ENCODE assay signal across 17 cellular contexts in genomic region chr11:508956-509355, GRCh38. TPM values are rescaled to one million over a fixed set of nuclear protein-coding genes. Genes with fewer than 3 reads are reported as not detected.
DNase-seq lines count a peak whose midpoint lies in the region; ATAC-seq, FAIRE-seq and TF ChIP-seq lines count a peak whose summit lies in the region.
"Had no signal": no experiment of that assay in that cellular context is flagged by ENCODE, and none has a peak within 500 bp of the region (broad histone marks: within the 10 kb centered on the region; RNA-seq: fewer than 3 reads in every experiment).

No MANE protein-coding gene starts in this region.

- DNase-seq in AG10803 (ENCODE audit: low read depth) (peak; percentile 58), Caco-2 (no peak), GM12878 (ENCODE audit: low read depth, low spot score) (no peak), Right ventricle myocardium inferior (ENCODE audit: missing footprints) (no peak)
- no peak for DNase-seq in naive thymus-derived CD8-positive, alpha-beta T cell
- DNase-seq: activated CD8-positive, alpha-beta memory T cell treated with anti-CD3 and anti-CD28 coated beads for 24 hours; amygdala; central memory CD4-positive, alpha-beta T cell; NCI-H1105; NCI-H526; nucleus accumbens; OCI-M1 had no signal

- no peak overlapping the region for H2AFZ ChIP-seq in GM12878 (ENCODE audit: control insufficient read depth, low read depth, low read length)

- H3K9me3 Mint-ChIP-seq in Caco-2 (ENCODE audit: unreplicated experiment), result no peaks in the 10 kb centered on the region
- no peaks in the 10 kb centered on the region for H3K9me3 Mint-ChIP-seq in naive thymus-derived CD8-positive, alpha-beta T cell
- H3K9me3 Mint-ChIP-seq: activated T-helper 17 cell treated with anti-CD3 and anti-CD28 coated beads, Interleukin-2, amount 50 U/mL, for 72 hours; T-helper 1 cell treated with Interleukin-12 subunit alpha and Interleukin-12 subunit beta and Interleukin-4 antibody, amounts not matched to agents 30 μg/mL and 1 μg/mL, for 36 hours had no signal

- no peak for TF ChIP-seq EP300 in GM12878 (IDR thresholded peaks at IDR 0.05; ENCODE audit: borderline replicate concordance in 1 of 2, control insufficient read depth in 1 of 2, low read depth in 2 of 2, low read length in 2 of 2)

- SMC1A ChIA-PET in GM12878 (lab: Charles Lee; ENCODE audit: uncharacterized antibody, unreplicated experiment), result interaction anchor here (0.6 kb wide), 1 partner anchor 236 kb away, joined by 3 read pairs; no protein-coding TSS in a partner anchor

- RAD21 ChIA-PET in GM12878 (lab: Charles Lee; ENCODE audit: unreplicated experiment), result no interaction called here

- H3K36me3 ChIP-seq in Caco-2 (ENCODE audit: control insufficient read depth, insufficient read depth, low read length), result no peaks in the 10 kb centered on the region; the same call in none of the 2 replicates
- H3K36me3 ChIP-seq in GM12878 (ENCODE audit: control insufficient read depth in 2 of 2, insufficient read depth in 2 of 2, low read length in 1 of 2), result peaks cover 0 to 3% of the 10 kb centered on the region in 2 experiments; a peak in 2 of 4 replicates

- H3K4me3 ChIP-seq in AG10803 (ENCODE audit: low read length), result no peak overlapping the region
- no peak overlapping the region for H3K4me3 ChIP-seq in Caco-2 (ENCODE audit: low read depth, low read length)
- H3K4me3 ChIP-seq in GM12878, result no peak overlapping the region

- CTCF ChIA-PET in Caco-2 (lab: Charles Lee) (no interaction called here), GM12878 (lab: Yijun Ruan, JAX) (interaction anchor here (1.8 to 2.7 kb wide), 2 partner anchors 10 to 61 kb away, joined by 12 to 20 read pairs; no protein-coding TSS in a partner anchor)

- no peak overlapping the region for H3K27ac ChIP-seq in GM12878 (ENCODE audit: control insufficient read depth, insufficient read depth)

- H3K4me2 ChIP-seq in GM12878 (ENCODE audit: control insufficient read depth, insufficient read depth), result no peak overlapping the region

- H3K9me3 ChIP-seq in Caco-2 (no peaks in the 10 kb centered on the region), GM12878 (replicated peaks; ENCODE audit: control insufficient read depth, insufficient read depth, low read length) (no peaks in the 10 kb centered on the region)

- peaks cover 7% of the 10 kb centered on the region for H3K4me1 ChIP-seq in Caco-2
- H3K4me1 ChIP-seq in GM12878 (ENCODE audit: control insufficient read depth, insufficient read depth, low read length), result peaks cover 6% of the 10 kb centered on the region

- no peak overlapping the region for H3K27ac Mint-ChIP-seq in Caco-2 (ENCODE audit: unreplicated experiment)
- H3K27ac Mint-ChIP-seq in naive thymus-derived CD8-positive, alpha-beta T cell, result peak overlapping the region in 2 of 10 donors; percentile 24 to 51

- peak overlapping the region; percentile 22 for H3K4me3 Mint-ChIP-seq in Caco-2 (ENCODE audit: unreplicated experiment)
- peak overlapping the region in 7 of 10 donors; percentile 6 to 74 (median 33) for H3K4me3 Mint-ChIP-seq in naive thymus-derived CD8-positive, alpha-beta T cell

- no peak for TF ChIP-seq CTCF in AG10803 (conservative IDR thresholded peaks at IDR 0.05; ENCODE audit: low read length)
- TF ChIP-seq CTCF in Caco-2 (IDR thresholded peaks at IDR 0.05; ENCODE audit: insufficient read depth in 1 of 2, low read depth in 1 of 2, low read length in 1 of 2, severe bottlenecking in 1 of 2, unreplicated experiment in 1 of 2), result no peak
- TF ChIP-seq CTCF in GM12878 (IDR thresholded peaks at IDR 0.05 in 2 of 3, conservative IDR thresholded peaks at IDR 0.05 in 1 of 3; ENCODE audit: control insufficient read depth in 2 of 3, extremely low read depth in 1 of 3, insufficient read depth in 1 of 3, low read depth in 3 of 3, low read length in 3 of 3), result no peak

- no peaks in the 10 kb centered on the region for H3K4me1 Mint-ChIP-seq in Caco-2 (ENCODE audit: low read depth, unreplicated experiment)
- H3K4me1 Mint-ChIP-seq in naive thymus-derived CD8-positive, alpha-beta T cell, result peaks cover 8 to 30% (median 22%) of the 10 kb centered on the region in 4 donors
- H3K4me1 Mint-ChIP-seq: activated T-helper 17 cell treated with anti-CD3 and anti-CD28 coated beads, Interleukin-2, amount 50 U/mL, for 72 hours had no signal

- in situ Hi-C loops in GM12878 (cut with MboI), result loop anchor here (5.0 kb wide), 1 partner anchor 302 kb away; the partner anchor contains the start of genes BET1L and RIC8A

- TF ChIP-seq RAD21 in GM12878 (IDR thresholded peaks at IDR 0.05; ENCODE audit: insufficient read depth, low read depth, low read length), result no peak

- no peak for TF ChIP-seq POLR2A in GM12878 (IDR thresholded peaks at IDR 0.05; ENCODE audit: low read depth, low read length)

- H3K27me3 ChIP-seq in Caco-2 (replicated peaks; ENCODE audit: control insufficient read depth, insufficient read depth, low read length), result no peaks in the 10 kb centered on the region
- no peaks in the 10 kb centered on the region for H3K27me3 ChIP-seq in GM12878 (replicated peaks in 1 of 2; ENCODE audit: control insufficient read depth in 2 of 2, insufficient read depth in 2 of 2, low read length in 1 of 2)

- ATAC-seq in GM12878, result no peak
- ATAC-seq in naive thymus-derived CD8-positive, alpha-beta T cell, result no peak
- ATAC-seq in HG02884 (IDR thresholded peaks at IDR 0.05; ENCODE audit: unreplicated experiment), result no peak
- ATAC-seq in GM18498 (IDR thresholded peaks at IDR 0.05; ENCODE audit: unreplicated experiment), result no peak
- no peak for ATAC-seq in Right ventricle myocardium inferior
- ATAC-seq: activated T-helper 17 cell treated with anti-CD3 and anti-CD28 coated beads, Interleukin-2, amount 50 U/mL, for 72 hours had no signal

- peaks cover 33% of the 10 kb centered on the region for H3K79me2 ChIP-seq in GM12878 (ENCODE audit: control insufficient read depth, insufficient read depth, low read length)

- POLR2A ChIA-PET in Caco-2 (lab: Charles Lee), result no interaction called here
- POLR2A ChIA-PET in GM12878 (lab: Charles Lee), result interaction anchor here (0.6 kb wide), 2 partner anchors 30 to 48 kb away, joined by 3 read pairs; no protein-coding TSS in a partner anchor
- POLR2A ChIA-PET in naive thymus-derived CD8-positive, alpha-beta T cell (lab: Charles Lee), result interaction anchor here (0.7 to 1.0 kb wide), 2 partner anchors 27 to 79 kb away, joined by 3 to 4 read pairs; no protein-coding TSS in a partner anchor

- no peak overlapping the region for H3K9ac ChIP-seq in GM12878 (ENCODE audit: control insufficient read depth, insufficient read depth, low read length)

- intact Hi-C loops in Caco-2 (cut with micrococcal nuclease; ENCODE audit: unreplicated experiment), result loop anchor here (5.0 kb wide), 1 partner anchor 57 kb away; the partner anchor contains the start of gene PTDSS2
- intact Hi-C loops in GM12878 (cut with micrococcal nuclease; ENCODE audit: unreplicated experiment), result no loop called here
- intact Hi-C loops in Right ventricle myocardium inferior (cut with DNase I), result no loop called here

- H3K36me3 Mint-ChIP-seq in Caco-2 (ENCODE audit: insufficient read depth, unreplicated experiment), result peaks cover 44% of the 10 kb centered on the region
- H3K36me3 Mint-ChIP-seq in naive thymus-derived CD8-positive, alpha-beta T cell, result peaks cover 0 to 26% (median 0%) of the 10 kb centered on the region in 3 donors

- no peaks in the 10 kb centered on the region for H4K20me1 ChIP-seq in GM12878 (ENCODE audit: control insufficient read depth, insufficient read depth)

- no peaks in the 10 kb centered on the region for H3K27me3 Mint-ChIP-seq in Caco-2 (ENCODE audit: insufficient read depth, unreplicated experiment)
- H3K27me3 Mint-ChIP-seq in naive thymus-derived CD8-positive, alpha-beta T cell, result no peaks in the 10 kb centered on the region
- H3K27me3 Mint-ChIP-seq: activated T-helper 17 cell treated with anti-CD3 and anti-CD28 coated beads, Interleukin-2, amount 50 U/mL, for 72 hours had no signal

- TSS peak; percentile 30 for BruUV-seq in Caco-2 (replicated peaks; lab: Mats Ljungman, UMichigan)
- BruUV-seq in GM12878 (replicated peaks; lab: Mats Ljungman, UMichigan), result TSS peak; percentile 65

- FAIRE-seq in GM12878 (lab: Jason Lieb, UNC), result no peak

- 99% methylated on average over 5 of the region's 5 CpGs for WGBS in GM12878 (ENCODE audit: insufficient coverage, insufficient replicate concordance, low lambda C conversion rate, missing lambda C conversion rate)

RNA-seq across cellular contexts. Expression of gene RNH1, which starts 1.9 kb away (rescaled TPM):
- total RNA-seq in Caco-2 (2022), result 134 and 136 TPM in 2 replicates
- total RNA-seq in GM12878 (2013; cell fraction: nucleolus; rRNA removed), result 76.9 and 99.0 TPM in 2 replicates
- total RNA-seq in GM12878 (2014; rRNA removed), result 119 and 139 TPM in 2 replicates
- total RNA-seq in GM12878 (2014; rRNA removed; fragmentation: Illumina TruSeq; extraction: Trizol), result 32.2 and 36.7 TPM in 2 replicates
- total RNA-seq in GM12878 (2021), result 125 and 133 TPM in 2 replicates
- polyA plus RNA-seq in GM12878 (2011; ENCODE audit: low read depth), result 31.4 TPM
- polyA plus RNA-seq in GM12878 (2011; rRNA removed), result 17.8 and 40.4 TPM in 2 replicates
- polyA plus RNA-seq in GM12878 (2011; cell fraction: cytosol; rRNA removed), result 65.3 and 99.8 TPM in 2 replicates
- polyA plus RNA-seq in GM12878 (2011; cell fraction: nucleus; rRNA removed), result 213 and 241 TPM in 2 replicates
- 83.3 and 98.1 TPM in 2 replicates for polyA plus RNA-seq in GM12878 (2012)
- polyA plus RNA-seq in GM12878 (2014; fragmentation: Illumina TruSeq; extraction: Trizol), result 7.2 and 25.0 TPM in 2 replicates
- polyA plus RNA-seq in GM12878 (2014; fragmentation: Nextera tagmentation; extraction: Ambion mirVana), result 1 to 10 TPM; 2.3 to 7.2 TPM
- 104 and 132 TPM in 2 replicates for polyA plus RNA-seq in GM12878 (2014; rRNA removed)
- polyA plus RNA-seq in GM12878 (2016; fragmentation: Nextera tagmentation; extraction: Ambion mirVana), result 100 to 1,000 TPM; 156 to 162 TPM
- 39.6 and 63.8 TPM in 2 replicates for polyA minus RNA-seq in GM12878 (2011; rRNA and poly(A)+ RNA removed)
- 29.9 and 33.5 TPM in 2 replicates for polyA minus RNA-seq in GM12878 (2011; cell fraction: cytosol; rRNA and poly(A)+ RNA removed)
- polyA minus RNA-seq in GM12878 (2011; cell fraction: nucleus; rRNA and poly(A)+ RNA removed), result 44.1 and 64.1 TPM in 2 replicates
- total RNA-seq in naive thymus-derived CD8-positive, alpha-beta T cell, result 100 to 1,000 TPM; 102 to 107 TPM
- polyA plus RNA-seq in naive thymus-derived CD8-positive, alpha-beta T cell, result 100 to 1,000 TPM; 152 to 198 (median 170) TPM
- total RNA-seq in Right ventricle myocardium inferior, result 190 TPM

RNA-seq across cellular contexts. Expression of gene HRAS, which starts 26.4 kb away (rescaled TPM):
- total RNA-seq in Caco-2 (2022) (60.2 and 69.0 TPM in 2 replicates), GM12878 (2014; rRNA removed) (43.5 and 47.6 TPM in 2 replicates), GM12878 (2014; rRNA removed; fragmentation: Illumina TruSeq; extraction: Trizol) (25.3 and 31.6 TPM in 2 replicates), GM12878 (2021) (58.0 and 70.7 TPM in 2 replicates), Right ventricle myocardium inferior (57.5 TPM)
- total RNA-seq in GM12878 (2013; cell fraction: nucleolus; rRNA removed), result 13.9 and 16.2 TPM in 2 replicates
- 16.1 TPM for polyA plus RNA-seq in GM12878 (2011; ENCODE audit: low read depth)
- polyA plus RNA-seq in GM12878 (2011; rRNA removed) (14.3 and 31.9 TPM in 2 replicates), GM12878 (2014; fragmentation: Illumina TruSeq; extraction: Trizol) (2.2 and 18.1 TPM in 2 replicates), GM12878 (2014; fragmentation: Nextera tagmentation; extraction: Ambion mirVana) (10 to 100 TPM in 1 of 2 experiments, 1 to 10 TPM in 1; 2.8 to 12.7 TPM), GM12878 (2014; rRNA removed) (52.7 and 56.9 TPM in 2 replicates), GM12878 (2016; fragmentation: Nextera tagmentation; extraction: Ambion mirVana) (10 to 100 TPM; 23.4 to 72.4 TPM)
- 51.6 and 73.9 TPM in 2 replicates for polyA plus RNA-seq in GM12878 (2011; cell fraction: cytosol; rRNA removed)
- polyA plus RNA-seq in GM12878 (2011; cell fraction: nucleus; rRNA removed), result 131 and 165 TPM in 2 replicates
- 29.2 and 44.5 TPM in 2 replicates for polyA plus RNA-seq in GM12878 (2012)
- 42.4 and 52.1 TPM in 2 replicates for polyA minus RNA-seq in GM12878 (2011; rRNA and poly(A)+ RNA removed)
- 11.9 and 22.7 TPM in 2 replicates for polyA minus RNA-seq in GM12878 (2011; cell fraction: cytosol; rRNA and poly(A)+ RNA removed)
- polyA minus RNA-seq in GM12878 (2011; cell fraction: nucleus; rRNA and poly(A)+ RNA removed), result 17.2 and 27.8 TPM in 2 replicates
- total RNA-seq in naive thymus-derived CD8-positive, alpha-beta T cell, result 10 to 100 TPM; 36.2 to 40.7 TPM
- polyA plus RNA-seq in naive thymus-derived CD8-positive, alpha-beta T cell, result 10 to 100 TPM in 2 of 3 donors, 1 to 10 TPM in 1; 8.6 to 26.7 (median 15.3) TPM

RNA-seq across cellular contexts. Expression of gene LRRC56, which starts 28.4 kb away (rescaled TPM):
- 4.3 and 4.4 TPM in 2 replicates for total RNA-seq in Caco-2 (2022)
- total RNA-seq in GM12878 (2013; cell fraction: nucleolus; rRNA removed), result 3.4 and 5.1 TPM in 2 replicates
- 0.60 and 0.79 TPM in 2 replicates for total RNA-seq in GM12878 (2014; rRNA removed)
- total RNA-seq in GM12878 (2014; rRNA removed; fragmentation: Illumina TruSeq; extraction: Trizol), result 0.41 and 0.45 TPM in 2 replicates
- 1.7 and 1.9 TPM in 2 replicates for total RNA-seq in GM12878 (2021)
- 0.20 TPM for polyA plus RNA-seq in GM12878 (2011; ENCODE audit: low read depth)
- 0.37 and 0.75 TPM in 2 replicates for polyA plus RNA-seq in GM12878 (2011; rRNA removed)
- polyA plus RNA-seq in GM12878 (2011; cell fraction: cytosol; rRNA removed), result 0.78 and 1.6 TPM in 2 replicates
- 8.1 and 9.7 TPM in 2 replicates for polyA plus RNA-seq in GM12878 (2011; cell fraction: nucleus; rRNA removed)
- polyA plus RNA-seq in GM12878 (2012), result 0.87 and 1.1 TPM in 2 replicates
- polyA plus RNA-seq in GM12878 (2014; fragmentation: Illumina TruSeq; extraction: Trizol), result 0.19 TPM in 1 of 2 replicates, not detected in the other
- polyA plus RNA-seq in GM12878 (2014; fragmentation: Nextera tagmentation; extraction: Ambion mirVana), result under 1 TPM in 1 of 2 experiments, not detected in 1; 0.02 TPM
- 1.6 and 1.9 TPM in 2 replicates for polyA plus RNA-seq in GM12878 (2014; rRNA removed)
- polyA plus RNA-seq in GM12878 (2016; fragmentation: Nextera tagmentation; extraction: Ambion mirVana), result 1 to 10 TPM in 1 of 2 experiments, under 1 TPM in 1; 0.62 to 1.0 TPM
- polyA minus RNA-seq in GM12878 (2011; rRNA and poly(A)+ RNA removed), result 1.0 and 1.5 TPM in 2 replicates
- polyA minus RNA-seq in GM12878 (2011; cell fraction: cytosol; rRNA and poly(A)+ RNA removed), result 0.42 TPM in 1 of 2 replicates, not detected in the other
- 3.1 and 5.0 TPM in 2 replicates for polyA minus RNA-seq in GM12878 (2011; cell fraction: nucleus; rRNA and poly(A)+ RNA removed)
- 1 to 10 TPM; 4.4 to 5.2 TPM for total RNA-seq in naive thymus-derived CD8-positive, alpha-beta T cell
- polyA plus RNA-seq in naive thymus-derived CD8-positive, alpha-beta T cell, result 1 to 10 TPM in 1 of 3 donors, under 1 TPM in 2; 0.32 to 1.1 (median 0.44) TPM
- total RNA-seq in Right ventricle myocardium inferior, result 0.16 TPM
- total RNA-seq: HT1080 had no signal

RNA-seq across cellular contexts. Expression of gene LMNTD2, which starts 51.6 kb away (rescaled TPM):
- total RNA-seq in Caco-2 (2022) (11.9 and 13.8 TPM in 2 replicates), GM12878 (2014; rRNA removed) (2.1 and 3.8 TPM in 2 replicates), GM12878 (2014; rRNA removed; fragmentation: Illumina TruSeq; extraction: Trizol) (0.45 and 0.83 TPM in 2 replicates), GM12878 (2021) (2.8 and 3.3 TPM in 2 replicates), Right ventricle myocardium inferior (0.14 TPM)
- 1.7 and 4.5 TPM in 2 replicates for total RNA-seq in GM12878 (2013; cell fraction: nucleolus; rRNA removed)
- polyA plus RNA-seq in GM12878 (2011; ENCODE audit: low read depth), result 0.76 TPM
- polyA plus RNA-seq in GM12878 (2011; rRNA removed) (0.99 and 1.2 TPM in 2 replicates), GM12878 (2014; fragmentation: Illumina TruSeq; extraction: Trizol) (0.22 TPM in 1 of 2 replicates, not detected in the other), GM12878 (2014; fragmentation: Nextera tagmentation; extraction: Ambion mirVana) (not detected), GM12878 (2014; rRNA removed) (3.5 and 4.1 TPM in 2 replicates), GM12878 (2016; fragmentation: Nextera tagmentation; extraction: Ambion mirVana) (1 to 10 TPM in 1 of 2 experiments, under 1 TPM in 1; 0.88 to 1.4 TPM)
- 1.1 and 2.5 TPM in 2 replicates for polyA plus RNA-seq in GM12878 (2011; cell fraction: cytosol; rRNA removed)
- 33.2 and 35.5 TPM in 2 replicates for polyA plus RNA-seq in GM12878 (2011; cell fraction: nucleus; rRNA removed)
- 6.5 and 7.0 TPM in 2 replicates for polyA plus RNA-seq in GM12878 (2012)
- 1.5 TPM in 1 of 2 replicates, not detected in the other for polyA minus RNA-seq in GM12878 (2011; rRNA and poly(A)+ RNA removed)
- 1.1 and 1.3 TPM in 2 replicates for polyA minus RNA-seq in GM12878 (2011; cell fraction: cytosol; rRNA and poly(A)+ RNA removed)
- polyA minus RNA-seq in GM12878 (2011; cell fraction: nucleus; rRNA and poly(A)+ RNA removed), result 3.1 and 3.8 TPM in 2 replicates
- total RNA-seq in naive thymus-derived CD8-positive, alpha-beta T cell, result 1 to 10 TPM; 6.5 to 7.2 TPM
- polyA plus RNA-seq in naive thymus-derived CD8-positive, alpha-beta T cell, result 1 to 10 TPM in 1 of 3 donors, under 1 TPM in 2; 0.96 to 1.9 (median 0.99) TPM

RNA-seq across cellular contexts. Expression of gene RASSF7, which starts 51.8 kb away (rescaled TPM):
- 61.1 and 65.5 TPM in 2 replicates for total RNA-seq in Caco-2 (2022)
- 12.2 and 18.6 TPM in 2 replicates for total RNA-seq in GM12878 (2013; cell fraction: nucleolus; rRNA removed)
- 17.8 and 19.0 TPM in 2 replicates for total RNA-seq in GM12878 (2014; rRNA removed)
- 2.8 and 3.0 TPM in 2 replicates for total RNA-seq in GM12878 (2014; rRNA removed; fragmentation: Illumina TruSeq; extraction: Trizol)
- total RNA-seq in GM12878 (2021), result 15.1 and 16.8 TPM in 2 replicates
- polyA plus RNA-seq in GM12878 (2011; ENCODE audit: low read depth), result 2.7 TPM
- 3.4 and 9.6 TPM in 2 replicates for polyA plus RNA-seq in GM12878 (2011; rRNA removed)
- 17.5 and 28.1 TPM in 2 replicates for polyA plus RNA-seq in GM12878 (2011; cell fraction: cytosol; rRNA removed)
- 69.5 and 70.3 TPM in 2 replicates for polyA plus RNA-seq in GM12878 (2011; cell fraction: nucleus; rRNA removed)
- polyA plus RNA-seq in GM12878 (2012), result 12.6 and 15.4 TPM in 2 replicates
- 0.16 and 1.1 TPM in 2 replicates for polyA plus RNA-seq in GM12878 (2014; fragmentation: Illumina TruSeq; extraction: Trizol)
- 1 to 10 TPM in 1 of 2 experiments, under 1 TPM in 1; 0.39 to 1.0 TPM for polyA plus RNA-seq in GM12878 (2014; fragmentation: Nextera tagmentation; extraction: Ambion mirVana)
- 21.0 and 26.4 TPM in 2 replicates for polyA plus RNA-seq in GM12878 (2014; rRNA removed)
- 10 to 100 TPM; 22.2 to 29.7 TPM for polyA plus RNA-seq in GM12878 (2016; fragmentation: Nextera tagmentation; extraction: Ambion mirVana)
- polyA minus RNA-seq in GM12878 (2011; rRNA and poly(A)+ RNA removed), result 2.3 and 7.4 TPM in 2 replicates
- polyA minus RNA-seq in GM12878 (2011; cell fraction: cytosol; rRNA and poly(A)+ RNA removed), result 3.2 and 8.7 TPM in 2 replicates
- polyA minus RNA-seq in GM12878 (2011; cell fraction: nucleus; rRNA and poly(A)+ RNA removed), result 8.1 and 14.3 TPM in 2 replicates
- total RNA-seq in naive thymus-derived CD8-positive, alpha-beta T cell, result 10 to 100 TPM; 33.7 to 37.6 TPM
- polyA plus RNA-seq in naive thymus-derived CD8-positive, alpha-beta T cell, result 10 to 100 TPM; 22.5 to 32.3 (median 24.2) TPM
- total RNA-seq in Right ventricle myocardium inferior, result 3.9 TPM
